ENCODE assay signal across 1 cellular context in genomic region chr1:78145105-78145580, GRCh38.
TF ChIP-seq lines count a peak whose summit lies in the region.

No MANE protein-coding gene starts in this region.

TF ChIP-seq in IMR-90, 13 proteins besides CTCF, POLR2A, EP300 and RAD21 (continued from another document):
- no peak for TF ChIP-seq RCOR1 (IDR thresholded peaks at IDR 0.05; ENCODE audit: insufficient replicate concordance, low read length)
- TF ChIP-seq MXI1 (IDR thresholded peaks at IDR 0.05; ENCODE audit: borderline replicate concordance, low read depth, low read length) = no peak
- TF ChIP-seq MAZ (IDR thresholded peaks at IDR 0.05; ENCODE audit: borderline replicate concordance, low read depth, low read length) = no peak
- TF ChIP-seq RFX5 (IDR thresholded peaks at IDR 0.05; ENCODE audit: low read depth, low read length) = no peak
- TF ChIP-seq CHD1 (IDR thresholded peaks at IDR 0.05; ENCODE audit: low read depth, low read length) = peak; percentile 61; the same call in 1 of the 2 replicates
- TF ChIP-seq MAFK (IDR thresholded peaks at IDR 0.05; ENCODE audit: low read depth, low read length) = no peak
- TF ChIP-seq BHLHE40 (IDR thresholded peaks at IDR 0.05; ENCODE audit: low read depth, low read length) = no peak
- TF ChIP-seq USF2 (IDR thresholded peaks at IDR 0.05; ENCODE audit: low read depth, low read length) = no peak
TF ChIP-seq in IMR-90: peak in this region for 2.
